1 cellular context compared by ENCODE assay signal in genomic region chr3:61005591-61005990, GRCh38.
TF ChIP-seq lines count a peak whose summit lies in the region.

No MANE protein-coding gene starts in this region.

TF ChIP-seq in WTC11, 78 proteins besides CTCF, POLR2A, EP300 and RAD21 (continued from another document):
- TF ChIP-seq E2F1 (CRISPR knock-in tag; IDR thresholded peaks at IDR 0.05) (no peak), ZNF121 (CRISPR knock-in tag; IDR thresholded peaks at IDR 0.05) (no peak), CBFB (CRISPR knock-in tag; IDR thresholded peaks at IDR 0.05; ENCODE audit: low read depth) (no peak), ZNF263 (CRISPR knock-in tag; IDR thresholded peaks at IDR 0.05; ENCODE audit: low read depth) (no peak), SOX15 (CRISPR knock-in tag; IDR thresholded peaks at IDR 0.05) (no peak)
